19 cellular contexts compared by ENCODE assay signal in genomic region chr3:65503776-65504175, GRCh38.
DNase-seq lines count a peak whose midpoint lies in the region; ATAC-seq, FAIRE-seq and TF ChIP-seq lines count a peak whose summit lies in the region.
"Had no signal": no experiment of that assay in that cellular context is flagged by ENCODE, and none has a peak within 500 bp of the region (broad histone marks: within the 10 kb centered on the region; RNA-seq: fewer than 3 reads in every experiment).

No MANE protein-coding gene starts in this region.

- no peak overlapping the region for H2AFZ ChIP-seq in PC-3 (ENCODE audit: low read length)
- H2AFZ ChIP-seq: GM23338 had no signal

- BruUV-seq in PC-3 (replicated peaks; lab: Mats Ljungman, UMichigan), result no TSS peak

- no peaks in the 10 kb centered on the region for H3K79me2 ChIP-seq in PC-3 (ENCODE audit: low read length)

- no peak for TF ChIP-seq EP300 in suprapubic skin (IDR thresholded peaks at IDR 0.05)

- H3K4me3 ChIP-seq in PC-3 (ENCODE audit: low read length) (no peak overlapping the region), bronchial epithelial cell (ENCODE audit: low read depth, low read length) (no peak overlapping the region), suprapubic skin (no peak overlapping the region)
- H3K4me3 ChIP-seq: GM23338 had no signal

- POLR2A ChIA-PET in PC-3 (lab: Charles Lee; ENCODE audit: unreplicated experiment), result no interaction called here

- no peak overlapping the region for H3K4me2 ChIP-seq in PC-3 (ENCODE audit: low read length)
- H3K4me2 ChIP-seq: GM23338 had no signal

- no peaks in the 10 kb centered on the region for H3F3A ChIP-seq in PC-3 (ENCODE audit: low read length, unreplicated experiment)

- H3K27ac ChIP-seq in PC-3 (ENCODE audit: low read length) (no peak overlapping the region), suprapubic skin (peak overlapping the region; percentile 40)

- no peak overlapping the region for H3K9ac ChIP-seq in PC-3 (ENCODE audit: low read length)

- no peaks in the 10 kb centered on the region for H4K20me1 ChIP-seq in PC-3 (ENCODE audit: low read length)

- intact Hi-C loops in PC-3 (cut with micrococcal nuclease), result no loop called here

- no peak for FAIRE-seq in bronchial epithelial cell (lab: Jason Lieb, UNC)
- no peak for FAIRE-seq in HTR-8/SVneo (lab: Jason Lieb, UNC)
- FAIRE-seq: GM12891, GM18507 had no signal

- CTCF ChIA-PET in PC-3 (lab: Charles Lee), result interaction anchor here (0.7 kb wide), 1 partner anchor 16 kb away, joined by 3 read pairs; no protein-coding TSS in a partner anchor

- DNase-seq in PC-3 (peak; percentile 31), bronchial epithelial cell (ENCODE audit: low read depth) (peak; percentile 44), suprapubic skin (ENCODE audit: low spot score in 2 of 2) (no peak), HTR-8/SVneo (ENCODE audit: insufficient read length, low spot score) (no peak), NCI-H446 (lab: John Stamatoyannopoulos, UW) (no peak), GM03348 (ENCODE audit: low spot score) (no peak)
- DNase-seq: C1 segment of cervical spinal cord; Calu3; CD4-positive, alpha-beta memory T cell; COR-L47; DMS79; EL; GDM1; H9 had no signal

- H3K9me2 ChIP-seq in PC-3 (replicated peaks; ENCODE audit: low read length), result no peaks in the 10 kb centered on the region

- ATAC-seq in PC-3, result peak; percentile 38; the same call in 1 of the 2 replicates
- peak; percentile 85 for ATAC-seq in esophagus mucosa
- ATAC-seq: GM23338, HCT116 had no signal

- no peaks in the 10 kb centered on the region for H3K36me3 ChIP-seq in PC-3 (ENCODE audit: low read depth, low read length)
- no peaks in the 10 kb centered on the region for H3K36me3 ChIP-seq in bronchial epithelial cell (ENCODE audit: control insufficient read depth, insufficient read depth, low read length)
- no peaks in the 10 kb centered on the region for H3K36me3 ChIP-seq in suprapubic skin

- WGBS in suprapubic skin, result 38% methylated on average over 1 of the region's 1 CpG

- H3K4me1 ChIP-seq in PC-3 (ENCODE audit: insufficient read depth, low read length), result no peaks in the 10 kb centered on the region
- H3K4me1 ChIP-seq in suprapubic skin, result peaks cover 8% of the 10 kb centered on the region

- TF ChIP-seq CTCF in PC-3 (conservative IDR thresholded peaks at IDR 0.05; ENCODE audit: low read depth, low read length) (no peak), bronchial epithelial cell (IDR thresholded peaks at IDR 0.05; ENCODE audit: insufficient read depth, low read length, severe bottlenecking) (no peak), suprapubic skin (IDR thresholded peaks at IDR 0.05) (no peak)

- no peak for TF ChIP-seq POLR2A in suprapubic skin (IDR thresholded peaks at IDR 0.05)

- H3K9me3 ChIP-seq in PC-3 (ENCODE audit: low read length) (no peaks in the 10 kb centered on the region), suprapubic skin (no peaks in the 10 kb centered on the region)

- no peaks in the 10 kb centered on the region for H3K27me3 ChIP-seq in PC-3 (ENCODE audit: low read length)
- H3K27me3 ChIP-seq in bronchial epithelial cell (ENCODE audit: control insufficient read depth, insufficient read depth, low read length), result no peaks in the 10 kb centered on the region
- no peaks in the 10 kb centered on the region for H3K27me3 ChIP-seq in suprapubic skin

Comparison
In these comparisons a context has a peak if more than half of its experiments do, and no peak if none do; other contexts are left out.
1. DNase-seq: peak in PC-3 (single experiment) and bronchial epithelial cell (single experiment); none in suprapubic skin (0 of 2), HTR-8/SVneo (single experiment), NCI-H446 (0 of 2) and GM03348 (single experiment).